In the genomic region with DNA sequence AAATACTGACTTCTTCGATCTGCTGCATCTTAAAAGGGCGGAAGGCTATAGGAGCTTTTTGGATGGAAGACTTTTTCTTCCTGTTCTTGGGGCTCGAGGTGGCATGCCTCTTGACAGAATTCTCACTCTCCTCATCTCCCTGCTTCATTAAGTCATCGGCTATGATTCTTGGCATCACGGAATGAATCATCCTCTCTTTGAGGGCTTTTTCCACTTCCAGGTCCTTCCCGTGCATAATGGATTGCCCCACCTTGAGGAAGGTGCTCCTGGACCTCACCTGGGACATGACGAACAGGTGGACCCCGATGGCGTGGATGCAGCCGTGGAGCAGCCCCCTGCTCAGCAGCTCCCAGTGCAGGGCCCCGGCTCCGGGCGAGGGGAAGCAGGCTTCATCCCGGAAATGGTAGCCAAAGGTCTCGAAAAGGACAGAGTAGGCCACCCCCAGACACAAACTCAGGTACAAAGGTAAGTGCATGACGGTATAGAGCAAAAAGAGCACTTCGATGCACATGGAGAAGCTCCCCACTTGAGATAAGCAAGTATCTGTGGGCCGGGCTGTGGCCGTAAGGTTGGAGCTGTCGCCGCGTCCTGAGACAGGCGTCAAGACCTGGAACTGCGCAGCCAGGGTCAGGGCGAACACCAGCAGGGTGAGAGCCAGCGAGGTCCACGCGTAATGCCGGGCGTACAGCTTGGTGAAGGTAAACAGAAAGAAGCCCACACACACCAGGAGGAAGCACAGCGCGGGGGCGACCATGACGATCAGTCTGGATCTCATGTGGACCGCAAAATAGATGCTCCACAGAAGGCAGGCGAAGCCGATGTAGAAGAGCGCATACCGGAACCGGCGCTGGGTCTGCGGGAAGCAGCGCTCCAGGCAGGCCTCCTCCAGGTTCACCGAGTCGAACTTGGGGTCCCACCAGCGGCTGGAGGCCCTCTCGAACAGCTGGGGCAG, we compare ENCODE assay signal across 8 cellular contexts. TPM values are rescaled to one million over a fixed set of nuclear protein-coding genes. Genes with fewer than 3 reads are reported as not detected.
DNase-seq lines count a peak whose midpoint lies in the region; ATAC-seq and TF ChIP-seq lines count a peak whose summit lies in the region.

No MANE protein-coding gene starts in this region.

- H3K27me3 ChIP-seq in heart left ventricle (no peaks in the 10 kb centered on the region), mucosa of rectum (ENCODE audit: control insufficient read depth in 2 of 2, insufficient read depth in 2 of 2, low read length in 2 of 2) (no peaks in the 10 kb centered on the region), vagina (no peaks in the 10 kb centered on the region)

- H3K27ac ChIP-seq in heart left ventricle (peak overlapping the region in 8 of 12 donors; percentile 1 to 87 (median 77)), mucosa of rectum (ENCODE audit: low read depth in 2 of 2, low read length in 2 of 2) (no peak overlapping the region), vagina (peak overlapping the region; percentile 78)

- H3K4me3 ChIP-seq in heart left ventricle (peak overlapping the region; percentile 44 to 92 (median 70)), mucosa of rectum (ENCODE audit: low read length in 2 of 2) (peak overlapping the region; percentile 65 to 71), vagina (peak overlapping the region; percentile 79 to 81)

- peaks cover 56% of the 10 kb centered on the region for H3K4me1 Mint-ChIP-seq in central memory CD8-positive, alpha-beta T cell

- intact Hi-C loops in heart left ventricle (cut with DNase I) = loop anchor here in 9 of 10 donors (5.0 to 10.0 kb wide), 11 partner anchors 62 to 177 kb away; a partner anchor contains a TSS
- intact Hi-C loops in cardiac septum (cut with DNase I) = loop anchor here (2.0 to 10.0 kb wide), 4 partner anchors 26 to 138 kb away; no protein-coding TSS in a partner anchor
- intact Hi-C loops in vagina (cut with DNase I) = loop anchor here (10.0 kb wide), 2 partner anchors 70 to 130 kb away; a partner anchor contains a TSS

- H3K9me3 Mint-ChIP-seq in central memory CD8-positive, alpha-beta T cell = no peaks in the 10 kb centered on the region

- H3K36me3 ChIP-seq in heart left ventricle (peaks cover 0 to 3% (median 0%) of the 10 kb centered on the region in 9 donors), mucosa of rectum (ENCODE audit: control insufficient read depth in 2 of 2, insufficient read depth in 2 of 2, low read length in 2 of 2) (no peaks in the 10 kb centered on the region), vagina (no peaks in the 10 kb centered on the region)

- peak in 3 of 5 donors; percentile 34 to 66 (median 36) for DNase-seq in heart left ventricle
- no peak for DNase-seq in cardiac septum (ENCODE audit: low spot score)
- no peak for DNase-seq in central memory CD8-positive, alpha-beta T cell (ENCODE audit: low spot score in 2 of 2)
- DNase-seq in vagina (ENCODE audit: extremely low spot score in 2 of 2) = no peak
- no peak for DNase-seq in stimulated activated CD4-positive, alpha-beta T cell treated with anti-CD3 and anti-CD28 coated beads, Interleukin-12 subunit alpha, Interleukin-12 subunit beta, amount 100 ng/mL, for 4 hours

- peaks cover 19% of the 10 kb centered on the region for H3K36me3 Mint-ChIP-seq in central memory CD8-positive, alpha-beta T cell (ENCODE audit: insufficient read depth)

- ATAC-seq in heart left ventricle = peak in 2 of 4 donors; percentile 2 to 5
- ATAC-seq in central memory CD8-positive, alpha-beta T cell (replicated peaks; ENCODE audit: extremely low read depth, poor library complexity, severe bottlenecking) = no peak
- ATAC-seq in GM18861 (IDR thresholded peaks at IDR 0.05; ENCODE audit: unreplicated experiment) = no peak
- ATAC-seq in HG02588 (IDR thresholded peaks at IDR 0.05; ENCODE audit: unreplicated experiment) = no peak

- peak overlapping the region in 1 of 2 donors; percentile 61 for H3K9ac ChIP-seq in mucosa of rectum (ENCODE audit: low read depth in 1 of 2, low read length in 2 of 2)

- TF ChIP-seq CTCF in heart left ventricle (IDR thresholded peaks at IDR 0.05) (no peak), vagina (IDR thresholded peaks at IDR 0.05) (no peak)

- H3K9me3 ChIP-seq in heart left ventricle (no peaks in the 10 kb centered on the region), mucosa of rectum (ENCODE audit: control insufficient read depth in 2 of 2, low read length in 2 of 2) (no peaks in the 10 kb centered on the region), vagina (no peaks in the 10 kb centered on the region)

- 68 to 80% (median 75%) methylated on average over 44 to 47 of the region's 47 CpGs for WGBS in heart left ventricle, 4 donors

- no peaks in the 10 kb centered on the region for H3K27me3 Mint-ChIP-seq in central memory CD8-positive, alpha-beta T cell

- TF ChIP-seq POLR2A in heart left ventricle (IDR thresholded peaks at IDR 0.05) (no peak), vagina (IDR thresholded peaks at IDR 0.05) (no peak)

- peak overlapping the region; percentile 77 for H3K4me3 Mint-ChIP-seq in central memory CD8-positive, alpha-beta T cell

- H3K27ac Mint-ChIP-seq in central memory CD8-positive, alpha-beta T cell (ENCODE audit: low read depth) = peak overlapping the region; percentile 10

- H3K4me1 ChIP-seq in heart left ventricle = peaks cover 0 to 57% (median 41%) of the 10 kb centered on the region in 12 donors
- H3K4me1 ChIP-seq in mucosa of rectum (ENCODE audit: control insufficient read depth in 2 of 2, insufficient read depth in 2 of 2, low read length in 2 of 2) = peaks cover 38 to 54% of the 10 kb centered on the region in 2 donors
- H3K4me1 ChIP-seq in vagina = peaks cover 68% of the 10 kb centered on the region

RNA-seq across cellular contexts. Expression of a gene that starts 1.7 kb away (rescaled TPM):
- total RNA-seq in heart left ventricle = 10 to 100 TPM; 39.5 to 85.8 (median 45.3) TPM
- 10 to 100 TPM; 11.8 to 42.9 TPM for polyA plus RNA-seq in heart left ventricle
- total RNA-seq in cardiac septum = 44.0 TPM
- total RNA-seq in vagina = 16.9 TPM

Comparison
In these comparisons a context has a peak if more than half of its experiments do, and no peak if none do; other contexts are left out.
1. DNase-seq: peak in heart left ventricle (3 of 5); none in cardiac septum (single experiment), central memory CD8-positive, alpha-beta T cell (0 of 2), vagina (0 of 2) and stimulated activated CD4-positive, alpha-beta T cell treated with anti-CD3 and anti-CD28 coated beads, Interleukin-12 subunit alpha, Interleukin-12 subunit beta, amount 100 ng/mL, for 4 hours (single experiment).
2. H3K27ac ChIP-seq: peak in heart left ventricle (8 of 12) and vagina (single experiment); none in mucosa of rectum (0 of 2).
3. Peak in every context shown above with its lines, with median percentiles within 50 percentile points of each other: H3K4me3 ChIP-seq.